ENCODE assay signal across 12 cellular contexts in genomic region chr2:171531291-171531690, GRCh38. TPM values are rescaled to one million over a fixed set of nuclear protein-coding genes. Genes with fewer than 3 reads are reported as not detected.
DNase-seq lines count a peak whose midpoint lies in the region; ATAC-seq, FAIRE-seq and TF ChIP-seq lines count a peak whose summit lies in the region.
"Had no signal": no experiment of that assay in that cellular context is flagged by ENCODE, and none has a peak within 500 bp of the region (broad histone marks: within the 10 kb centered on the region; RNA-seq: fewer than 3 reads in every experiment).

No MANE protein-coding gene starts in this region.

- 28 to 50% methylated on average over 2 to 7 of the region's 7 CpGs for WGBS in gastroesophageal sphincter (ENCODE audit: low coverage in 1 of 2), 2 donors

- no peak for TF ChIP-seq EP300 in gastroesophageal sphincter (IDR thresholded peaks at IDR 0.05)

- H3K36me3 ChIP-seq in gastroesophageal sphincter: peaks cover 0 to 12% of the 10 kb centered on the region in 2 donors
- H3K36me3 ChIP-seq: pancreas had no signal

- H3K4me1 ChIP-seq in gastroesophageal sphincter: peaks cover 0 to 55% (median 8%) of the 10 kb centered on the region in 3 donors
- H3K4me1 ChIP-seq: pancreas had no signal

- H3K27me3 ChIP-seq in gastroesophageal sphincter: no peaks in the 10 kb centered on the region
- H3K27me3 ChIP-seq: pancreas had no signal

- TF ChIP-seq CTCF in WI38 (IDR thresholded peaks at IDR 0.05; ENCODE audit: low read depth, low read length) (no peak), gastroesophageal sphincter (IDR thresholded peaks at IDR 0.05) (no peak)

- ATAC-seq in gastroesophageal sphincter (peak; percentile 76), GM21360 (IDR thresholded peaks at IDR 0.05; ENCODE audit: unreplicated experiment) (no peak), GM18858 (IDR thresholded peaks at IDR 0.05; ENCODE audit: unreplicated experiment) (no peak)

- FAIRE-seq in GM12892 (lab: Jason Lieb, UNC) (peak; percentile 9), GM19239 (lab: Jason Lieb, UNC) (no peak)
- FAIRE-seq: D721Med, pancreas had no signal

- H3K9me3 ChIP-seq in gastroesophageal sphincter: no peaks in the 10 kb centered on the region
- H3K9me3 ChIP-seq: pancreas had no signal

- TF ChIP-seq POLR2A in GM12892 (IDR thresholded peaks at IDR 0.05; ENCODE audit: low read depth, low read length) (no peak), gastroesophageal sphincter (IDR thresholded peaks at IDR 0.05) (no peak)

- H3K4me3 ChIP-seq in WI38 (ENCODE audit: low read depth, low read length) (peak overlapping the region; percentile 20), gastroesophageal sphincter (no peak overlapping the region), skeletal muscle cell (ENCODE audit: low read depth, low read length) (no peak overlapping the region)
- H3K4me3 ChIP-seq: pancreas had no signal

- DNase-seq in GM12892 (ENCODE audit: insufficient read length) (no peak), skeletal muscle cell (ENCODE audit: low read depth) (peak; percentile 60), NCI-H748 (lab: John Stamatoyannopoulos, UW; ENCODE audit: unreplicated experiment) (no peak), GM19239 (ENCODE audit: insufficient read length, low spot score) (no peak)
- DNase-seq: central memory CD4-positive, alpha-beta T cell; pancreas; SW 1271 had no signal

- peak overlapping the region in 1 of 4 donors; percentile 45 for H3K27ac ChIP-seq in gastroesophageal sphincter
- H3K27ac ChIP-seq: pancreas had no signal

RNA-seq across cellular contexts. Expression of gene CYBRD1, which starts 9.0 kb away (rescaled TPM):
- 33.9 TPM for polyA plus RNA-seq in GM12892 (2012; ENCODE audit: missing spikeins)
- total RNA-seq in gastroesophageal sphincter: 100 to 1,000 TPM; 168 to 365 (median 242) TPM
